In genomic region chrY:8820032-8820431, GRCh38 we compare ENCODE assay signal across 8 cellular contexts.
"Had no signal": no experiment of that assay in that cellular context is flagged by ENCODE, and none has a peak within 500 bp of the region (broad histone marks: within the 10 kb centered on the region; RNA-seq: fewer than 3 reads in every experiment).

No MANE protein-coding gene starts in this region.

- DNase-seq: H9, HCEC 1CT, IMR-90 had no signal

- ATAC-seq: GM23338, K562 had no signal

- H3K4me3 ChIP-seq: GM23338, K562 had no signal

- FAIRE-seq: H1, H54, HTR-8/SVneo, K562 had no signal
